ENCODE assay signal across 17 cellular contexts in the genomic region with DNA sequence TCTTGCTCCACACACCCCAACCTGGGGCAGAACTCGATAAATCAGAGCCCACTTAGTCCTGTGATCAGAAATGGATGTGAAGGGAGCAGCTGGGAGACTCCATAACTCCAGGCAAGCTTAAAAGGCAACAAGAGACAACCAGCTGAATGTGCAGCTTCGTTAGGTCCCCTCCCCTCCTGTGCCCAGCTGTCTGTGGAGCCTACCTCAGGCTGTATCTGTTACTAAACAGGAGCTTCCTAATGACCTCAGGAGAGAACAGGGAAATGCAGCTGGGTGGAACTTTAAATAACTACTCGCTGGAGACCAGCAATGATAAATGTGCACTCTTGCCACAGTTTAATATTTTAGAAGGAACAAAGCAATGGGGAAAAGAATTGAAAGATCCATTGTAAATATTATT. TPM values are rescaled to one million over a fixed set of nuclear protein-coding genes. Genes with fewer than 3 reads are reported as not detected.
A peak's percentile ranks its signal among the peaks of the same experiment; 100 is the strongest.
DNase-seq lines count a peak whose midpoint lies in the region; ATAC-seq and TF ChIP-seq lines count a peak whose summit lies in the region.
"Had no signal": no experiment of that assay in that cellular context is flagged by ENCODE, and none has a peak within 500 bp of the region (broad histone marks: within the 10 kb centered on the region; RNA-seq: fewer than 3 reads in every experiment).

No MANE protein-coding gene starts in this region.

- no peak overlapping the region for H3K23ac ChIP-seq in neuronal stem cell (ENCODE audit: low read depth, low read length, poor library complexity)

- no peak overlapping the region for H4K91ac ChIP-seq in neuronal stem cell (ENCODE audit: low read depth, low read length, poor library complexity)

- POLR2A ChIA-PET in GM10248 (lab: Yijun Ruan, JAX), result no interaction called here

- no peak overlapping the region for H2BK12ac ChIP-seq in neuronal stem cell (ENCODE audit: low read length)

- ATAC-seq in GM19455 (IDR thresholded peaks at IDR 0.05; ENCODE audit: unreplicated experiment) (no peak), HG03139 (IDR thresholded peaks at IDR 0.05; ENCODE audit: unreplicated experiment) (no peak)

- H3K36me3 ChIP-seq in Loucy (ENCODE audit: insufficient read depth, low read length), result no peaks in the 10 kb centered on the region
- no peaks in the 10 kb centered on the region for H3K36me3 ChIP-seq in esophagus muscularis mucosa
- no peaks in the 10 kb centered on the region for H3K36me3 ChIP-seq in neuronal stem cell (replicated peaks in 1 of 2; ENCODE audit: control insufficient read depth in 2 of 2, insufficient read depth in 2 of 2, low read length in 2 of 2)
- H3K36me3 ChIP-seq: pancreas, thoracic aorta had no signal

- no peaks in the 10 kb centered on the region for H3F3A ChIP-seq in Loucy (ENCODE audit: low read depth)

- H3K27me3 ChIP-seq in Loucy (ENCODE audit: insufficient read depth, low read length, poor library complexity, severe bottlenecking) (no peaks in the 10 kb centered on the region), esophagus muscularis mucosa (no peaks in the 10 kb centered on the region), neuronal stem cell (ENCODE audit: control insufficient read depth in 3 of 3, insufficient read depth in 3 of 3, low read depth in 1 of 3, low read length in 3 of 3) (no peaks in the 10 kb centered on the region)
- H3K27me3 ChIP-seq: pancreas had no signal

- TF ChIP-seq POLR2A in esophagus muscularis mucosa (IDR thresholded peaks at IDR 0.05; ENCODE audit: low read depth), result no peak

- no peak overlapping the region for H2BK120ac ChIP-seq in neuronal stem cell (ENCODE audit: low read depth, low read length)

- H3K4me3 ChIP-seq in Loucy (ENCODE audit: low read length, poor library complexity, severe bottlenecking) (no peak overlapping the region), esophagus muscularis mucosa (no peak overlapping the region), neuronal stem cell (ENCODE audit: low read length in 2 of 2) (no peak overlapping the region)
- H3K4me3 ChIP-seq: pancreas, smooth muscle cell, thoracic aorta had no signal

- no peak overlapping the region for H4K8ac ChIP-seq in neuronal stem cell (ENCODE audit: low read depth, low read length)

- H3K4me1 ChIP-seq in Loucy (ENCODE audit: insufficient read depth, low read length, poor library complexity, severe bottlenecking) (peaks cover 35% of the 10 kb centered on the region), esophagus muscularis mucosa (peaks cover 0 to 48% (median 27%) of the 10 kb centered on the region in 4 donors), neuronal stem cell (ENCODE audit: control insufficient read depth in 2 of 2, insufficient read depth in 1 of 2, low read depth in 1 of 2, low read length in 2 of 2) (peaks cover 0 to 6% of the 10 kb centered on the region in 2 donors)
- H3K4me1 ChIP-seq: pancreas had no signal

- no peaks in the 10 kb centered on the region for H3K79me1 ChIP-seq in neuronal stem cell (ENCODE audit: low read depth, low read length)

- H3K27ac ChIP-seq in esophagus muscularis mucosa (replicated peaks in 1 of 4), result peak overlapping the region; percentile 17 to 60 (median 55)
- no peak overlapping the region for H3K27ac ChIP-seq in neuronal stem cell (replicated peaks; ENCODE audit: low read length)
- H3K27ac ChIP-seq: pancreas, thoracic aorta had no signal

- H2AFZ ChIP-seq in Loucy (ENCODE audit: low read length), result 0 out of 2 replicates have a peak overlapping the region, but pooled peaks have one; percentile 5
- H2AFZ ChIP-seq in neuronal stem cell (ENCODE audit: low read length), result peak overlapping the region; percentile 23

- H3K4ac ChIP-seq in neuronal stem cell (ENCODE audit: low read length), result no peak overlapping the region

- H2AK5ac ChIP-seq in neuronal stem cell (ENCODE audit: low read depth, low read length), result no peak overlapping the region

- H3K18ac ChIP-seq in neuronal stem cell (ENCODE audit: low read length), result no peak overlapping the region

- H2BK5ac ChIP-seq in neuronal stem cell (ENCODE audit: low read length), result no peak overlapping the region

- intact Hi-C loops in esophagus muscularis mucosa (cut with DNase I), result no loop called here

- no peak overlapping the region for H3K9ac ChIP-seq in Loucy (ENCODE audit: low read depth, low read length, poor library complexity, severe bottlenecking)
- no peak overlapping the region for H3K9ac ChIP-seq in neuronal stem cell (ENCODE audit: low read depth, low read length, poor library complexity)

- no peaks in the 10 kb centered on the region for H3K9me3 ChIP-seq in Loucy (ENCODE audit: insufficient read depth, low read depth, low read length)
- H3K9me3 ChIP-seq in esophagus muscularis mucosa, result no peaks in the 10 kb centered on the region
- no peaks in the 10 kb centered on the region for H3K9me3 ChIP-seq in neuronal stem cell (replicated peaks in 1 of 2; ENCODE audit: control insufficient read depth in 2 of 2, insufficient read depth in 1 of 2, low read depth in 1 of 2, low read length in 2 of 2)
- H3K9me3 ChIP-seq: pancreas, thoracic aorta had no signal

- TF ChIP-seq CTCF in Loucy (conservative IDR thresholded peaks at IDR 0.05; ENCODE audit: low read length), result no peak
- TF ChIP-seq CTCF in esophagus muscularis mucosa (IDR thresholded peaks at IDR 0.05), result no peak
- no peak for TF ChIP-seq CTCF in GM10248 (IDR thresholded peaks at IDR 0.05; ENCODE audit: control extremely low read depth, extremely low read depth, low read depth, missing control alignments)

- H3K4me2 ChIP-seq in Loucy (ENCODE audit: low read depth, low read length, poor library complexity, severe bottlenecking) (no peak overlapping the region), neuronal stem cell (ENCODE audit: insufficient read depth, low read length, poor library complexity, severe bottlenecking) (no peak overlapping the region)
- H3K4me2 ChIP-seq: smooth muscle cell had no signal

- 52% methylated on average over 3 of the region's 3 CpGs for WGBS in esophagus muscularis mucosa
- WGBS in neuronal stem cell (ENCODE audit: extremely low coverage in 2 of 2, insufficient read length in 2 of 2, insufficient replicate concordance in 1 of 2), 2 donors, result no CpG with 5 or more reads among the region's 3 CpGs

- no peak for TF ChIP-seq EP300 in esophagus muscularis mucosa (IDR thresholded peaks at IDR 0.05)

- CTCF ChIA-PET in GM10248 (lab: Yijun Ruan, JAX), result interaction anchor here (1.0 to 1.3 kb wide), 2 partner anchors 11 to 36 kb away, joined by 3 to 4 read pairs; no protein-coding TSS in a partner anchor

- H3K9me2 ChIP-seq in Loucy (replicated peaks; ENCODE audit: low read depth, low read length), result no peaks in the 10 kb centered on the region

- H2BK15ac ChIP-seq in neuronal stem cell (ENCODE audit: low read length), result no peak overlapping the region

- H4K20me1 ChIP-seq in Loucy (ENCODE audit: insufficient read depth, low read length, poor library complexity, severe bottlenecking), result no peaks in the 10 kb centered on the region

- DNase-seq in ELF-1 (ENCODE audit: low read depth, low spot score), result peak; percentile 17
- no peak for DNase-seq in esophagus muscularis mucosa (ENCODE audit: extremely low spot score)
- DNase-seq in neuronal stem cell (ENCODE audit: low spot score), result no peak
- DNase-seq in GM10248 (ENCODE audit: extremely low spot score), result no peak
- DNase-seq: activated gamma-delta T cell treated with Interleukin-2 at 50 U/mL for 16 hours, anterior cingulate cortex, DMS53, HCEC 1CT, Kasumi-1, NCI-H187, NCI-H510A, pancreas had no signal

- H3K14ac ChIP-seq in neuronal stem cell (ENCODE audit: low read length), result no peak overlapping the region

- no peaks in the 10 kb centered on the region for H3K79me2 ChIP-seq in Loucy (ENCODE audit: insufficient read depth, low read length)

RNA-seq across cellular contexts. Expression of a gene that starts 25.9 kb away (rescaled TPM):
- total RNA-seq in esophagus muscularis mucosa, result 10 to 100 TPM; 13.4 to 15.0 (median 14.4) TPM
- polyA plus RNA-seq in neuronal stem cell (2013, experiment 1 of 2), result 0.52 TPM
- 0.51 TPM for polyA plus RNA-seq in neuronal stem cell (2013, experiment 2 of 2)
